ENCODE assay signal across 1 cellular context in the genomic region with DNA sequence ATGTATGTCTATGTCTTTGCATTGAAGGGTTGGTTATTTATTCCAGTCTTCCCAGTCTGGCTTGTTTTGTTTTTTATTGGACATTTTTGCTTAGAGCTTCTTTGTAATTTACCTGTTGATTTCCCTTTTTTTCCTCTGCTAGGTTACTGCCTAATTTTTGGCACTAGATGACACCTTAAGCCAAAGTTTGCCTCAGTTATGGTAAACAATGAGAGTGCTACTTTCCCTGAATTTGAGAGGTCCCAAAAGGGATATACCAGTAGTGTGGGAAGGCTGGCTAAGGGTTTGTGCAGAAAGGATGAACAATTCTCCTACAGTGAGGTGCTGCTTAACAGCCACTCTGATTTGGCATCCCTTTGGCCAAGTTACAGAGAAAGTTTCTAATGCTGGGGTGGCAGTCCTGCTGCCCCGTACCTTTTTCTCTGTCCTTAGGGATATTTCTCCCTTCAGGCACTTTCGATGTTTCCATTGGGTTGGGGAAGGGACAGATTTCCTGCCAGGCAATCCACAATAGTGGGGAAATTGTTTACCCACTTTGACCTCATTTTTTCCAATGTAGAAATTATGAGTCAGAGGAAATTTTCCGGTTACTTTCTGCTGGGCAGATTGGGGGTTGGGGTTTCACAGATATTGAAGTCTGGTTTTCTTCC.
TF ChIP-seq lines count a peak whose summit lies in the region.

No MANE protein-coding gene starts in this region.

TF ChIP-seq in liver, 16 proteins besides CTCF, POLR2A, EP300 and RAD21 (continued from another document):
- TF ChIP-seq, protein P1, sequence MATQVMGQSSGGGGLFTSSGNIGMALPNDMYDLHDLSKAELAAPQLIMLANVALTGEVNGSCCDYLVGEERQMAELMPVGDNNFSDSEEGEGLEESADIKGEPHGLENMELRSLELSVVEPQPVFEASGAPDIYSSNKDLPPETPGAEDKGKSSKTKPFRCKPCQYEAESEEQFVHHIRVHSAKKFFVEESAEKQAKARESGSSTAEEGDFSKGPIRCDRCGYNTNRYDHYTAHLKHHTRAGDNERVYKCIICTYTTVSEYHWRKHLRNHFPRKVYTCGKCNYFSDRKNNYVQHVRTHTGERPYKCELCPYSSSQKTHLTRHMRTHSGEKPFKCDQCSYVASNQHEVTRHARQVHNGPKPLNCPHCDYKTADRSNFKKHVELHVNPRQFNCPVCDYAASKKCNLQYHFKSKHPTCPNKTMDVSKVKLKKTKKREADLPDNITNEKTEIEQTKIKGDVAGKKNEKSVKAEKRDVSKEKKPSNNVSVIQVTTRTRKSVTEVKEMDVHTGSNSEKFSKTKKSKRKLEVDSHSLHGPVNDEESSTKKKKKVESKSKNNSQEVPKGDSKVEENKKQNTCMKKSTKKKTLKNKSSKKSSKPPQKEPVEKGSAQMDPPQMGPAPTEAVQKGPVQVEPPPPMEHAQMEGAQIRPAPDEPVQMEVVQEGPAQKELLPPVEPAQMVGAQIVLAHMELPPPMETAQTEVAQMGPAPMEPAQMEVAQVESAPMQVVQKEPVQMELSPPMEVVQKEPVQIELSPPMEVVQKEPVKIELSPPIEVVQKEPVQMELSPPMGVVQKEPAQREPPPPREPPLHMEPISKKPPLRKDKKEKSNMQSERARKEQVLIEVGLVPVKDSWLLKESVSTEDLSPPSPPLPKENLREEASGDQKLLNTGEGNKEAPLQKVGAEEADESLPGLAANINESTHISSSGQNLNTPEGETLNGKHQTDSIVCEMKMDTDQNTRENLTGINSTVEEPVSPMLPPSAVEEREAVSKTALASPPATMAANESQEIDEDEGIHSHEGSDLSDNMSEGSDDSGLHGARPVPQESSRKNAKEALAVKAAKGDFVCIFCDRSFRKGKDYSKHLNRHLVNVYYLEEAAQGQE (IDR thresholded peaks at IDR 0.05), result peak; percentile 86
- TF ChIP-seq FOXA2 (IDR thresholded peaks at IDR 0.05) (peak; percentile 61), RXRA (IDR thresholded peaks at IDR 0.05) (peak; percentile 83 to 89), YY1 (IDR thresholded peaks at IDR 0.05) (peak; percentile 88), JUND (IDR thresholded peaks at IDR 0.05) (peak; percentile 99 to 100), EGR1 (IDR thresholded peaks at IDR 0.05; ENCODE audit: low read depth in 2 of 2) (peak; percentile 89 to 98), NR2F2 (IDR thresholded peaks at IDR 0.05) (peak; percentile 49), TAF1 (conservative IDR thresholded peaks at IDR 0.05) (no peak)
- TF ChIP-seq, protein P2, sequence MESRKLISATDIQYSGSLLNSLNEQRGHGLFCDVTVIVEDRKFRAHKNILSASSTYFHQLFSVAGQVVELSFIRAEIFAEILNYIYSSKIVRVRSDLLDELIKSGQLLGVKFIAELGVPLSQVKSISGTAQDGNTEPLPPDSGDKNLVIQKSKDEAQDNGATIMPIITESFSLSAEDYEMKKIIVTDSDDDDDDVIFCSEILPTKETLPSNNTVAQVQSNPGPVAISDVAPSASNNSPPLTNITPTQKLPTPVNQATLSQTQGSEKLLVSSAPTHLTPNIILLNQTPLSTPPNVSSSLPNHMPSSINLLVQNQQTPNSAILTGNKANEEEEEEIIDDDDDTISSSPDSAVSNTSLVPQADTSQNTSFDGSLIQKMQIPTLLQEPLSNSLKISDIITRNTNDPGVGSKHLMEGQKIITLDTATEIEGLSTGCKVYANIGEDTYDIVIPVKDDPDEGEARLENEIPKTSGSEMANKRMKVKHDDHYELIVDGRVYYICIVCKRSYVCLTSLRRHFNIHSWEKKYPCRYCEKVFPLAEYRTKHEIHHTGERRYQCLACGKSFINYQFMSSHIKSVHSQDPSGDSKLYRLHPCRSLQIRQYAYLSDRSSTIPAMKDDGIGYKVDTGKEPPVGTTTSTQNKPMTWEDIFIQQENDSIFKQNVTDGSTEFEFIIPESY (IDR thresholded peaks at IDR 0.05), result peak; percentile 88
- TF ChIP-seq, protein P3, sequence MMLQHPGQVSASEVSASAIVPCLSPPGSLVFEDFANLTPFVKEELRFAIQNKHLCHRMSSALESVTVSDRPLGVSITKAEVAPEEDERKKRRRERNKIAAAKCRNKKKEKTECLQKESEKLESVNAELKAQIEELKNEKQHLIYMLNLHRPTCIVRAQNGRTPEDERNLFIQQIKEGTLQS (IDR thresholded peaks at IDR 0.05), result peak; percentile 98
